Comparison of ENCODE assay signal across 8 cellular contexts in genomic region chr11:67265633-67266423, GRCh38.
DNase-seq lines count a peak whose midpoint lies in the region; ATAC-seq and TF ChIP-seq lines count a peak whose summit lies in the region.

No MANE protein-coding gene starts in this region.

- peak overlapping the region; percentile 46 for H3K4me3 ChIP-seq in AG10803 (ENCODE audit: low read length)
- peak overlapping the region; percentile 32 for H3K4me3 ChIP-seq in astrocyte of the cerebellum (ENCODE audit: low read depth, low read length)
- H3K4me3 ChIP-seq in iPS DF 6.9 (ENCODE audit: low read length), result peak overlapping the region; percentile 5; the same call in 1 of the 2 replicates
- peak overlapping the region; percentile 30 for H3K4me3 ChIP-seq in skeletal muscle cell (ENCODE audit: low read depth, low read length)

- no CpG with 5 or more reads among the region's 47 CpGs for WGBS in iPS DF 6.9 (ENCODE audit: insufficient coverage, insufficient read length)

- DNase-seq in AG10803 (ENCODE audit: low read depth) (peak; percentile 43), KG1 (lab: John Stamatoyannopoulos, UW) (peak; percentile 41), T-helper 2 cell (peak; percentile 67 to 78 (median 69)), astrocyte of the cerebellum (ENCODE audit: low read depth) (no peak), iPS DF 6.9 (ENCODE audit: low read depth, low spot score) (no peak), skeletal muscle cell (ENCODE audit: low read depth) (no peak)

- no peak overlapping the region for H3K27ac ChIP-seq in iPS DF 6.9 (ENCODE audit: low read length)

- TF ChIP-seq CTCF in AG10803 (conservative IDR thresholded peaks at IDR 0.05; ENCODE audit: low read length) (peak; percentile 49), astrocyte of the cerebellum (IDR thresholded peaks at IDR 0.05; ENCODE audit: low read depth, low read length, missing control alignments) (peak; percentile 62)

- ATAC-seq in GM19025 (IDR thresholded peaks at IDR 0.05; ENCODE audit: low read depth, unreplicated experiment), result peak; percentile 50
- no peak for ATAC-seq in GM18861 (IDR thresholded peaks at IDR 0.05; ENCODE audit: unreplicated experiment)

- H3K9me3 ChIP-seq in iPS DF 6.9 (ENCODE audit: control insufficient read depth, insufficient read depth, low read length), result no peaks in the 10 kb centered on the region

- H3K4me1 ChIP-seq in iPS DF 6.9 (ENCODE audit: control insufficient read depth, insufficient read depth, low read length), result peaks cover 10% of the 10 kb centered on the region

- H3K36me3 ChIP-seq in iPS DF 6.9 (ENCODE audit: control insufficient read depth, insufficient read depth, low read length), result no peaks in the 10 kb centered on the region

- H3K27me3 ChIP-seq in iPS DF 6.9 (ENCODE audit: control insufficient read depth, insufficient read depth, low read length), result no peaks in the 10 kb centered on the region; the same call in 1 of the 2 replicates

- in situ Hi-C loops in astrocyte of the cerebellum (cut with HindIII; ENCODE audit: low sequenced_read_pairs), result no loop called here

Comparison
In these comparisons a context has a peak if more than half of its experiments do, and no peak if none do; other contexts are left out.
1. DNase-seq: peak in AG10803 (single experiment), KG1 (single experiment) and T-helper 2 cell (5 of 5); none in astrocyte of the cerebellum (single experiment), iPS DF 6.9 (single experiment) and skeletal muscle cell (single experiment).
2. Peak in every context shown above with its lines, with median percentiles within 50 percentile points of each other: H3K4me3 ChIP-seq.